10 cellular contexts compared by ENCODE assay signal in genomic region chr11:67648140-67648795, GRCh38. TPM values are rescaled to one million over a fixed set of nuclear protein-coding genes. Genes with fewer than 3 reads are reported as not detected.
DNase-seq lines count a peak whose midpoint lies in the region; ATAC-seq, FAIRE-seq and TF ChIP-seq lines count a peak whose summit lies in the region.
"Had no signal": no experiment of that assay in that cellular context is flagged by ENCODE, and none has a peak within 500 bp of the region (broad histone marks: within the 10 kb centered on the region; RNA-seq: fewer than 3 reads in every experiment).

No MANE protein-coding gene starts in this region.

- peak; percentile 79 for ATAC-seq in GM19463 (IDR thresholded peaks at IDR 0.05; ENCODE audit: unreplicated experiment)
- peak; percentile 39 for ATAC-seq in mucosa of descending colon
- no peak for ATAC-seq in HG02623 (IDR thresholded peaks at IDR 0.05; ENCODE audit: unreplicated experiment)

- peaks cover 24% of the 10 kb centered on the region for H3K4me1 ChIP-seq in mucosa of descending colon (ENCODE audit: low read depth)

- H3K36me3 ChIP-seq in mucosa of descending colon (ENCODE audit: low read depth): no peaks in the 10 kb centered on the region

- FAIRE-seq in D721Med (lab: Jason Lieb, UNC): no peak

- intact Hi-C loops in mucosa of descending colon (cut with DNase I, micrococcal nuclease): no loop called here

- DNase-seq in D721Med (ENCODE audit: insufficient read length, low spot score): no peak
- peak; percentile 28 for DNase-seq in NCI-H1694 treated with DMSO at 0.1 percent for 48 hours (lab: John Stamatoyannopoulos, UW)
- DNase-seq in activated CD8-positive, alpha-beta memory T cell treated with anti-CD3 and anti-CD28 coated beads, Interleukin-2, amount 50 U/mL, for 48 hours: peak; percentile 74
- DNase-seq in mucosa of descending colon: peak in 2 of 3 donors; percentile 40 to 70
- no peak for DNase-seq in GOT3 (lab: John Stamatoyannopoulos, UW)
- no peak for DNase-seq in NCI-H2029 treated with DMSO at 0.1 percent for 48 hours (lab: John Stamatoyannopoulos, UW)

- TF ChIP-seq CTCF in D721Med (IDR thresholded peaks at IDR 0.05; ENCODE audit: insufficient read depth, missing control alignments) (peak; percentile 47), mucosa of descending colon (IDR thresholded peaks at IDR 0.05) (no peak)

- H3K9me3 ChIP-seq in mucosa of descending colon: no peaks in the 10 kb centered on the region

- H3K4me3 ChIP-seq in mucosa of descending colon: no peak overlapping the region

RNA-seq across cellular contexts. Expression of gene ACY3, which starts 2.3 kb away (rescaled TPM):
- 10 to 100 TPM in 2 of 3 donors, 1 to 10 TPM in 1; 3.3 to 14.6 (median 14.1) TPM for total RNA-seq in mucosa of descending colon
- total RNA-seq: glomerular endothelial cell had no signal

RNA-seq across cellular contexts. Expression of gene TBX10, which starts 8.7 kb away (rescaled TPM):
- total RNA-seq in mucosa of descending colon: 10 to 100 TPM in 1 of 3 donors, 1 to 10 TPM in 2; 3.7 to 19.1 (median 9.6) TPM
- total RNA-seq: glomerular endothelial cell, LHCN-M2 had no signal

RNA-seq across cellular contexts. Expression of gene NUDT8, which starts 18.5 kb away (rescaled TPM):
- 10 to 100 TPM; 17.3 to 34.6 (median 23.1) TPM for total RNA-seq in mucosa of descending colon

RNA-seq across cellular contexts. Expression of gene ALDH3B2, which starts 26.2 kb away (rescaled TPM):
- under 1 TPM in 2 of 3 donors, not detected in 1; 0.29 to 0.48 TPM for total RNA-seq in mucosa of descending colon
- total RNA-seq: glomerular endothelial cell, LHCN-M2 had no signal

RNA-seq across cellular contexts. Expression of gene NDUFV1, which starts 41.5 kb away (rescaled TPM):
- total RNA-seq in mucosa of descending colon: 100 to 1,000 TPM; 248 to 349 (median 311) TPM

Comparison
In these comparisons a context has a peak if more than half of its experiments do, and no peak if none do; other contexts are left out.
1. DNase-seq: peak in NCI-H1694 treated with DMSO at 0.1 percent for 48 hours (single experiment), activated CD8-positive, alpha-beta memory T cell treated with anti-CD3 and anti-CD28 coated beads, Interleukin-2, amount 50 U/mL, for 48 hours (single experiment) and mucosa of descending colon (2 of 3); none in D721Med (single experiment), GOT3 (single experiment) and NCI-H2029 treated with DMSO at 0.1 percent for 48 hours (single experiment).